ENCODE assay signal across 9 cellular contexts in genomic region chr15:77901921-77902750, GRCh38.
DNase-seq lines count a peak whose midpoint lies in the region; ATAC-seq and TF ChIP-seq lines count a peak whose summit lies in the region.
"Had no signal": no experiment of that assay in that cellular context is flagged by ENCODE, and none has a peak within 500 bp of the region (broad histone marks: within the 10 kb centered on the region; RNA-seq: fewer than 3 reads in every experiment).

No MANE protein-coding gene starts in this region.

- H4K20me1 ChIP-seq in hepatocyte (ENCODE audit: insufficient read depth, poor library complexity, severe bottlenecking), result no peaks in the 10 kb centered on the region

- 84% methylated on average over 13 of the region's 13 CpGs for WGBS in hepatocyte (ENCODE audit: low lambda C conversion rate, missing lambda C conversion rate)

- H3K27me3 ChIP-seq in GM06990 (replicated peaks; ENCODE audit: control insufficient read depth, insufficient read depth, low read length), result no peaks in the 10 kb centered on the region
- H3K27me3 ChIP-seq in RWPE2 (ENCODE audit: insufficient read depth, poor library complexity, severe bottlenecking), result no peaks in the 10 kb centered on the region
- H3K27me3 ChIP-seq in hepatocyte, result no peaks in the 10 kb centered on the region
- H3K27me3 ChIP-seq: vagina had no signal

- peak; percentile 17; the same call in 1 of the 3 replicates for ATAC-seq in RWPE2 (ENCODE audit: low read depth)
- no peak for ATAC-seq in HG03039 (IDR thresholded peaks at IDR 0.05; ENCODE audit: unreplicated experiment)
- ATAC-seq in HG03439 (IDR thresholded peaks at IDR 0.05; ENCODE audit: unreplicated experiment), result no peak
- ATAC-seq in GM18505 (IDR thresholded peaks at IDR 0.05; ENCODE audit: unreplicated experiment), result no peak

- H3K4me2 ChIP-seq in hepatocyte, result no peak overlapping the region

- no peak for TF ChIP-seq POLR2A in GM18505 (IDR thresholded peaks at IDR 0.05; ENCODE audit: borderline replicate concordance, extremely low read depth, insufficient read depth, insufficient read length)

- DNase-seq in ACHN (peak; percentile 13), GM06990 (ENCODE audit: extremely low read depth, insufficient read length) (no peak), RWPE2 (ENCODE audit: low spot score) (peak; percentile 56), hepatocyte (ENCODE audit: low spot score) (no peak)
- DNase-seq in NK-92 treated with Interleukin-12 subunit alpha and Interleukin-12 subunit beta, amount 100 ng/mL, for 24 hours (lab: John Stamatoyannopoulos, UW), result no peak

- in situ Hi-C loops in ACHN (cut with HindIII; ENCODE audit: low pct_ligation_motif_present, low pct_unique_long_range_greater_than_20kb, low sequenced_read_pairs), result no loop called here

- H3K9me2 ChIP-seq in hepatocyte (replicated peaks; ENCODE audit: insufficient read depth), result no peaks in the 10 kb centered on the region

- H3K4me3 ChIP-seq in GM06990 (replicated peaks; ENCODE audit: low read depth, low read length) (no peak overlapping the region), RWPE2 (ENCODE audit: severe bottlenecking) (no peak overlapping the region), hepatocyte (no peak overlapping the region)
- H3K4me3 ChIP-seq: vagina had no signal

- H3K36me3 ChIP-seq in GM06990 (ENCODE audit: control insufficient read depth, insufficient read depth, low read length) (no peaks in the 10 kb centered on the region), RWPE2 (ENCODE audit: low read depth) (no peaks in the 10 kb centered on the region), hepatocyte (replicated peaks; ENCODE audit: insufficient read depth, low read depth) (no peaks in the 10 kb centered on the region)
- H3K36me3 ChIP-seq: vagina had no signal

- H3K4me1 ChIP-seq in RWPE2 (ENCODE audit: insufficient read depth, poor library complexity, severe bottlenecking) (no peaks in the 10 kb centered on the region), hepatocyte (ENCODE audit: insufficient read depth) (no peaks in the 10 kb centered on the region)
- H3K4me1 ChIP-seq: vagina had no signal

- peak; percentile 20 for TF ChIP-seq CTCF in GM06990 (IDR thresholded peaks at IDR 0.05; ENCODE audit: insufficient read depth, low read length, poor library complexity, severe bottlenecking)
- no peak for TF ChIP-seq CTCF in RWPE2 (IDR thresholded peaks at IDR 0.05; ENCODE audit: poor library complexity, severe bottlenecking)
- TF ChIP-seq CTCF in hepatocyte (IDR thresholded peaks at IDR 0.05; ENCODE audit: poor library complexity), result peak; percentile 7

- H3K27ac ChIP-seq in RWPE2 (ENCODE audit: poor library complexity, severe bottlenecking) (no peak overlapping the region), hepatocyte (no peak overlapping the region)
- H3K27ac ChIP-seq: vagina had no signal

- H3K9me3 ChIP-seq in RWPE2 (ENCODE audit: severe bottlenecking) (no peaks in the 10 kb centered on the region), hepatocyte (ENCODE audit: low read depth) (no peaks in the 10 kb centered on the region)
- H3K9me3 ChIP-seq: vagina had no signal

- no peaks in the 10 kb centered on the region for H3K79me2 ChIP-seq in hepatocyte

- no peak overlapping the region for H2AFZ ChIP-seq in hepatocyte

Comparison
In these comparisons a context has a peak if more than half of its experiments do, and no peak if none do; other contexts are left out.
1. DNase-seq: peak in ACHN (single experiment) and RWPE2 (single experiment); none in GM06990 (single experiment), hepatocyte (single experiment) and NK-92 treated with Interleukin-12 subunit alpha and Interleukin-12 subunit beta, amount 100 ng/mL, for 24 hours (single experiment).